8 cellular contexts compared by ENCODE assay signal in genomic region chr13:44710576-44710975, GRCh38.
DNase-seq lines count a peak whose midpoint lies in the region; ATAC-seq and TF ChIP-seq lines count a peak whose summit lies in the region.

No MANE protein-coding gene starts in this region.

- peaks cover 15% of the 10 kb centered on the region for H3K27me3 Mint-ChIP-seq in stimulated activated naive CD8-positive, alpha-beta T cell treated with anti-CD3 and anti-CD28 coated beads, Interleukin-15, Interleukin-2, amounts not matched to agents 100 ng/mL and 50 ng/mL, for 24 hours

- CTCF ChIA-PET in HEK293T (lab: Yijun Ruan, JAX): no interaction called here

- no peaks in the 10 kb centered on the region for H3K36me3 Mint-ChIP-seq in stimulated activated naive CD8-positive, alpha-beta T cell treated with anti-CD3 and anti-CD28 coated beads, Interleukin-15, Interleukin-2, amounts not matched to agents 100 ng/mL and 50 ng/mL, for 24 hours (ENCODE audit: low read depth)

- TF ChIP-seq CTCF in fibroblast of pulmonary artery (IDR thresholded peaks at IDR 0.05; ENCODE audit: low read length, missing control alignments): no peak

- H3K4me3 Mint-ChIP-seq in stimulated activated naive CD8-positive, alpha-beta T cell treated with anti-CD3 and anti-CD28 coated beads, Interleukin-15, Interleukin-2, amounts not matched to agents 100 ng/mL and 50 ng/mL, for 24 hours: peak overlapping the region; percentile 28

- H3K4me1 Mint-ChIP-seq in stimulated activated naive CD8-positive, alpha-beta T cell treated with anti-CD3 and anti-CD28 coated beads, Interleukin-15, Interleukin-2, amounts not matched to agents 100 ng/mL and 50 ng/mL, for 24 hours (ENCODE audit: low read depth): peaks cover 26% of the 10 kb centered on the region

- POLR2A ChIA-PET in HEK293T (lab: Yijun Ruan, JAX): no interaction called here

- no peak for ATAC-seq in HG03354 (IDR thresholded peaks at IDR 0.05; ENCODE audit: poor library complexity, severe bottlenecking, unreplicated experiment)

- H3K9me3 Mint-ChIP-seq in stimulated activated naive CD8-positive, alpha-beta T cell treated with anti-CD3 and anti-CD28 coated beads, Interleukin-15, Interleukin-2, amounts not matched to agents 100 ng/mL and 50 ng/mL, for 24 hours: no peaks in the 10 kb centered on the region

- no peak overlapping the region for H3K4me3 ChIP-seq in fibroblast of pulmonary artery (replicated peaks; ENCODE audit: low read depth, low read length)

- H3K27ac Mint-ChIP-seq in stimulated activated naive CD8-positive, alpha-beta T cell treated with anti-CD3 and anti-CD28 coated beads, Interleukin-15, Interleukin-2, amounts not matched to agents 100 ng/mL and 50 ng/mL, for 24 hours: peak overlapping the region; percentile 78

- peak; percentile 54 for DNase-seq in activated CD8-positive, alpha-beta memory T cell treated with anti-CD3 and anti-CD28 coated beads, Interleukin-2, amount 50 U/mL, for 48 hours
- DNase-seq in activated CD8-positive, alpha-beta memory T cell treated with anti-CD3 and anti-CD28 coated beads for 24 hours: no peak
- DNase-seq in NCI-H2171 treated with DMSO at 0.1 percent for 48 hours (lab: John Stamatoyannopoulos, UW) (peak; percentile 78), fibroblast of pulmonary artery (ENCODE audit: low read depth) (peak; percentile 93), HEK293T (ENCODE audit: extremely low spot score) (no peak)
- DNase-seq in effector CD8-positive, alpha-beta T cell (lab: John Stamatoyannopoulos, UW): no peak

TF ChIP-seq in HEK293T, 16 proteins besides CTCF, POLR2A, EP300 and RAD21:
- TF ChIP-seq HDGF (IDR thresholded peaks at IDR 0.05; ENCODE audit: borderline replicate concordance) (no peak), TARDBP (IDR thresholded peaks at IDR 0.05) (no peak), ARNT (IDR thresholded peaks at IDR 0.05) (no peak), ELF4 (IDR thresholded peaks at IDR 0.05) (no peak), BHLHE40 (IDR thresholded peaks at IDR 0.05; ENCODE audit: borderline replicate concordance) (no peak), L3MBTL2 (conservative IDR thresholded peaks at IDR 0.05) (no peak), ZNF384 (IDR thresholded peaks at IDR 0.05) (no peak), FOXA1 (IDR thresholded peaks at IDR 0.05) (no peak), SUZ12 (IDR thresholded peaks at IDR 0.05) (no peak), PKNOX1 (IDR thresholded peaks at IDR 0.05) (no peak), LEF1 (IDR thresholded peaks at IDR 0.05; ENCODE audit: borderline replicate concordance) (no peak), SP1 (IDR thresholded peaks at IDR 0.05) (no peak), CTBP1 (IDR thresholded peaks at IDR 0.05; ENCODE audit: borderline replicate concordance) (no peak), NFRKB (IDR thresholded peaks at IDR 0.05) (no peak), FOXK2 (IDR thresholded peaks at IDR 0.05) (no peak)

Comparison
In these comparisons a context has a peak if more than half of its experiments do, and no peak if none do; other contexts are left out.
1. DNase-seq: peak in activated CD8-positive, alpha-beta memory T cell treated with anti-CD3 and anti-CD28 coated beads, Interleukin-2, amount 50 U/mL, for 48 hours (single experiment), NCI-H2171 treated with DMSO at 0.1 percent for 48 hours (single experiment) and fibroblast of pulmonary artery (single experiment); none in activated CD8-positive, alpha-beta memory T cell treated with anti-CD3 and anti-CD28 coated beads for 24 hours (single experiment), effector CD8-positive, alpha-beta T cell (single experiment) and HEK293T (single experiment).